17 cellular contexts compared by ENCODE assay signal in the genomic region with DNA sequence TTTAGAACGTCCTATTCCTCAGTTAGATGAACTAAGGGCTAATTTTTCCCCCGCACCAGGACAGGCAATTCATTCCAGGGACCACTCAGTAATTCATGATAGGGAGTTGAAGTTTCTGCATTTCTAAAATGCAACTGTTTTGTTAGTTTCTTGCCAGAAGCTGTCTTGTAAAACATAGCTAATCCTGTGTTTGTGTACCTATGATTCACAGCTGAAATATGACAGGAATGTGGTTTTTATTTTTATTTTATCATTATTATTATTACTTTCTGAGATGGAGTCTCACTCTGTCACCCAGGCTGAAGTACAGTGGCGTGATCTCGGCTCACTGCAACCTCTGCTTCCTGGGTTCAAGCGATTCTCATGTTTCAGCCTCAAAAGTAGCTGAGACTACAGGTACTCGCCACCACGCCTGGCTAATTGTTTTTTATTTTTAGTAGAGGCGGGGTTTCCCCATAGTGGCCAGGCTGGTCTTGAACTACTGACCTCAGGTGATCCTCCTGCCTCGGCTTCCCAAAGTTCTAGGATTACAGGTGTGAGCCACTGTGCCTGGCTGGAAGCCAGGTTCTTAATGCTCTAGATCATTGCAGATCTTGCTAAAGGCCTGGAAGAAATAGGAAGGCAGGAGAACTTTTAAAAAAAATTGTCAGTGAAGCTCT.
DNase-seq lines count a peak whose midpoint lies in the region; ATAC-seq, FAIRE-seq and TF ChIP-seq lines count a peak whose summit lies in the region.
"Had no signal": no experiment of that assay in that cellular context is flagged by ENCODE, and none has a peak within 500 bp of the region (broad histone marks: within the 10 kb centered on the region; RNA-seq: fewer than 3 reads in every experiment).

No MANE protein-coding gene starts in this region.

- no peak overlapping the region for H3K14ac ChIP-seq in IMR-90 (replicated peaks; ENCODE audit: low read depth, low read length)

- intact Hi-C loops in IMR-90 (cut with micrococcal nuclease) = no loop called here
- intact Hi-C loops in mammary epithelial cell (cut with micrococcal nuclease) = no loop called here
- intact Hi-C loops in activated CD4-positive, alpha-beta T cell treated with anti-CD3 and anti-CD28 coated beads, Interleukin-2, amount 10 ng/mL, durations not matched to agents 24 days and 14 days (cut with micrococcal nuclease) = no loop called here

- no peak overlapping the region for H2BK120ac ChIP-seq in IMR-90 (ENCODE audit: low read depth, low read length)

- H3K9ac ChIP-seq in IMR-90 (ENCODE audit: low read depth, low read length) = no peak overlapping the region
- no peak overlapping the region for H3K9ac ChIP-seq in mammary epithelial cell (ENCODE audit: insufficient read depth, low read length)
- H3K9ac ChIP-seq in keratinocyte (ENCODE audit: control insufficient read depth, extremely low read depth, insufficient read depth, low read length) = no peak overlapping the region

- TF ChIP-seq CTCF in IMR-90 (conservative IDR thresholded peaks at IDR 0.05; ENCODE audit: low read depth, low read length) (no peak), mammary epithelial cell (conservative IDR thresholded peaks at IDR 0.05 in 1 of 2, IDR thresholded peaks at IDR 0.05 in 1 of 2; ENCODE audit: extremely low read depth in 1 of 2, insufficient read depth in 1 of 2, low read depth in 1 of 2, low read length in 2 of 2) (no peak), keratinocyte (optimal IDR thresholded peaks at IDR 0.05 in 1 of 3, IDR thresholded peaks at IDR 0.05 in 1 of 3, conservative IDR thresholded peaks at IDR 0.05 in 1 of 3; ENCODE audit: extremely low read depth in 1 of 3, insufficient read depth in 2 of 3, low read length in 3 of 3) (no peak)

- peaks cover 31 to 52% of the 10 kb centered on the region in 2 donors for H3K27me3 Mint-ChIP-seq in stimulated activated naive B cell treated with anti-CD40 and anti-IgM and Interleukin-4, amounts not matched to agents 10 μg/mL and 1 μg/mL and 100 μg/mL, for 72 hours
- peaks cover 49% of the 10 kb centered on the region for H3K27me3 Mint-ChIP-seq in activated CD4-positive, alpha-beta T cell treated with anti-CD3 and anti-CD28 coated beads, Interleukin-2, amount 10 ng/mL, durations not matched to agents 24 days and 14 days

- H3K4ac ChIP-seq in IMR-90 (ENCODE audit: low read depth, low read length) = no peak overlapping the region

- no peaks in the 10 kb centered on the region for H3K9me3 Mint-ChIP-seq in stimulated activated naive B cell treated with anti-CD40 and anti-IgM and Interleukin-4, amounts not matched to agents 10 μg/mL and 1 μg/mL and 100 μg/mL, for 72 hours
- H3K9me3 Mint-ChIP-seq in activated CD4-positive, alpha-beta T cell treated with anti-CD3 and anti-CD28 coated beads, Interleukin-2, amount 10 ng/mL, durations not matched to agents 24 days and 14 days = no peaks in the 10 kb centered on the region
- H3K9me3 Mint-ChIP-seq: activated CD4-positive, alpha-beta memory T cell treated with anti-CD3 and anti-CD28 coated beads, Interleukin-2, amount 10 ng/mL, durations not matched to agents 7 days and 5 days; central memory CD8-positive, alpha-beta T cell had no signal

- dilution Hi-C loops in IMR-90 (cut with HindIII; ENCODE audit: low sequenced_read_pairs, unreplicated experiment) = no loop called here
- dilution Hi-C loops in mammary epithelial cell (cut with HindIII; ENCODE audit: low sequenced_read_pairs) = no loop called here
- dilution Hi-C loops in keratinocyte (cut with MboI; ENCODE audit: extremely low pct_ligation_motif_present, low sequenced_read_pairs) = loop anchor here (25.0 kb wide), 1 partner anchor 209 kb away; no protein-coding TSS in a partner anchor

- in situ Hi-C loops in ACHN (cut with HindIII; ENCODE audit: low pct_ligation_motif_present, low pct_unique_long_range_greater_than_20kb, low sequenced_read_pairs) (no loop called here), IMR-90 (cut with MboI; ENCODE audit: low sequenced_read_pairs) (no loop called here), mammary epithelial cell (cut with MboI; ENCODE audit: low sequenced_read_pairs in 2 of 2) (no loop called here)

- no peaks in the 10 kb centered on the region for H3K79me1 ChIP-seq in IMR-90 (ENCODE audit: low read depth in 1 of 2, low read length in 2 of 2)

- CTCF ChIA-PET in IMR-90 (lab: Yijun Ruan, JAX) (interaction anchor here (0.7 to 1.5 kb wide), 4 partner anchors 9 to 33 kb away, joined by 3 to 4 read pairs (median 3); no protein-coding TSS in a partner anchor), mammary epithelial cell (lab: Charles Lee; ENCODE audit: low non-redundant PET) (no interaction called here)

- H3K27ac Mint-ChIP-seq in stimulated activated naive B cell treated with anti-CD40 and anti-IgM and Interleukin-4, amounts not matched to agents 10 μg/mL and 1 μg/mL and 100 μg/mL, for 72 hours = no peak overlapping the region
- H3K27ac Mint-ChIP-seq in activated CD4-positive, alpha-beta T cell treated with anti-CD3 and anti-CD28 coated beads, Interleukin-2, amount 10 ng/mL, durations not matched to agents 24 days and 14 days = no peak overlapping the region
- H3K27ac Mint-ChIP-seq: activated CD4-positive, alpha-beta memory T cell treated with anti-CD3 and anti-CD28 coated beads, Interleukin-2, amount 10 ng/mL, durations not matched to agents 7 days and 5 days had no signal

- no peak overlapping the region for H3K27ac ChIP-seq in IMR-90 (ENCODE audit: insufficient read depth, low read length)
- no peak overlapping the region for H3K27ac ChIP-seq in mammary epithelial cell (ENCODE audit: insufficient read depth, low read depth, low read length)
- no peak overlapping the region for H3K27ac ChIP-seq in keratinocyte (ENCODE audit: control insufficient read depth, insufficient read depth, low read length)
- H3K27ac ChIP-seq: HL-60, prostate gland had no signal

- no peak overlapping the region for H2BK5ac ChIP-seq in IMR-90 (ENCODE audit: low read depth, low read length, poor library complexity, severe bottlenecking)

- H3K4me1 ChIP-seq in IMR-90 (ENCODE audit: control insufficient read depth, insufficient read depth, low read length) = no peaks in the 10 kb centered on the region
- H3K4me1 ChIP-seq in mammary epithelial cell (ENCODE audit: insufficient read depth, low read length) = peaks cover 26% of the 10 kb centered on the region
- H3K4me1 ChIP-seq in keratinocyte (ENCODE audit: control insufficient read depth, extremely low read depth, insufficient read depth, low read length) = peaks cover 15% of the 10 kb centered on the region
- H3K4me1 ChIP-seq: prostate gland had no signal

- no peak overlapping the region for H4K91ac ChIP-seq in IMR-90 (ENCODE audit: insufficient read depth, low read depth, low read length)

- H2BK15ac ChIP-seq in IMR-90 (ENCODE audit: low read depth, low read length) = no peak overlapping the region

- H3K9me1 ChIP-seq in IMR-90 (ENCODE audit: insufficient read depth, low read length) = no peaks in the 10 kb centered on the region
- H3K9me1 ChIP-seq in keratinocyte (ENCODE audit: control insufficient read depth, extremely low read depth, insufficient read depth, low read length) = no peaks in the 10 kb centered on the region

- H3K36me3 ChIP-seq in IMR-90 (ENCODE audit: control insufficient read depth, insufficient read depth, low read length) = no peaks in the 10 kb centered on the region
- no peaks in the 10 kb centered on the region for H3K36me3 ChIP-seq in mammary epithelial cell (ENCODE audit: insufficient read depth, low read length)
- H3K36me3 ChIP-seq in keratinocyte (ENCODE audit: control insufficient read depth in 2 of 2, extremely low read depth in 1 of 2, insufficient read depth in 2 of 2, low read length in 2 of 2) = no peaks in the 10 kb centered on the region
- H3K36me3 ChIP-seq: prostate gland had no signal

- no peak overlapping the region for H2BK20ac ChIP-seq in IMR-90 (ENCODE audit: low read depth, low read length)

- TF ChIP-seq POLR2A in IMR-90 (IDR thresholded peaks at IDR 0.05; ENCODE audit: low read depth, low read length) = no peak

- no peak overlapping the region for H3K18ac ChIP-seq in IMR-90 (ENCODE audit: low read depth, low read length)

- no peak overlapping the region for H2AK9ac ChIP-seq in IMR-90 (replicated peaks; ENCODE audit: low read depth, low read length, poor library complexity)

- no peak overlapping the region for H3K4me3 Mint-ChIP-seq in stimulated activated naive B cell treated with anti-CD40 and anti-IgM and Interleukin-4, amounts not matched to agents 10 μg/mL and 1 μg/mL and 100 μg/mL, for 72 hours
- no peak overlapping the region for H3K4me3 Mint-ChIP-seq in activated CD4-positive, alpha-beta T cell treated with anti-CD3 and anti-CD28 coated beads, Interleukin-2, amount 10 ng/mL, durations not matched to agents 24 days and 14 days
- H3K4me3 Mint-ChIP-seq: activated CD4-positive, alpha-beta memory T cell treated with anti-CD3 and anti-CD28 coated beads, Interleukin-2, amount 10 ng/mL, durations not matched to agents 7 days and 5 days; central memory CD8-positive, alpha-beta T cell had no signal

- no peak overlapping the region for H4K8ac ChIP-seq in IMR-90 (ENCODE audit: low read depth in 2 of 2, low read length in 2 of 2)

- no peak for FAIRE-seq in keratinocyte (lab: Jason Lieb, UNC)
- FAIRE-seq: GM12891 had no signal

- DNase-seq in ACHN (peak; percentile 20), IMR-90 (peak; percentile 39), mammary epithelial cell (peak; percentile 21), keratinocyte (ENCODE audit: low read depth, low spot score) (no peak), AG20443 (ENCODE audit: low spot score) (no peak)
- DNase-seq in stimulated activated naive B cell treated with anti-CD40 and anti-IgM and Interleukin-4, amounts not matched to agents 10 μg/mL and 1 μg/mL and 100 μg/mL, for 72 hours = no peak
- DNase-seq in activated CD4-positive, alpha-beta T cell treated with anti-CD3 and anti-CD28 coated beads, Interleukin-2, amount 10 ng/mL, durations not matched to agents 24 days and 14 days = no peak
- DNase-seq: activated CD4-positive, alpha-beta memory T cell treated with anti-CD3 and anti-CD28 coated beads, Interleukin-2, amount 10 ng/mL, durations not matched to agents 7 days and 5 days; AML-193; DMS79 treated with DMSO at 0.1 percent for 48 hours; NCI-H510A; stimulated activated CD4-positive, alpha-beta T cell treated with anti-CD3 and anti-CD28 coated beads, Interleukin-1b, Interleukin-23, amount 100 ng/mL, for 48 hours had no signal

- H3K9me3 ChIP-seq in IMR-90 (ENCODE audit: control insufficient read depth, insufficient read depth, low read length) (no peaks in the 10 kb centered on the region), mammary epithelial cell (replicated peaks; ENCODE audit: insufficient read depth, low read length) (no peaks in the 10 kb centered on the region), keratinocyte (ENCODE audit: control insufficient read depth, low read depth, low read length) (no peaks in the 10 kb centered on the region)
- H3K9me3 ChIP-seq: prostate gland had no signal

- H3K4me1 Mint-ChIP-seq in stimulated activated naive B cell treated with anti-CD40 and anti-IgM and Interleukin-4, amounts not matched to agents 10 μg/mL and 1 μg/mL and 100 μg/mL, for 72 hours = no peaks in the 10 kb centered on the region
- H3K4me1 Mint-ChIP-seq in activated CD4-positive, alpha-beta T cell treated with anti-CD3 and anti-CD28 coated beads, Interleukin-2, amount 10 ng/mL, durations not matched to agents 24 days and 14 days = no peaks in the 10 kb centered on the region
- H3K4me1 Mint-ChIP-seq: activated CD4-positive, alpha-beta memory T cell treated with anti-CD3 and anti-CD28 coated beads, Interleukin-2, amount 10 ng/mL, durations not matched to agents 7 days and 5 days; central memory CD8-positive, alpha-beta T cell had no signal

- ATAC-seq in IMR-90 (ENCODE audit: low read depth) (peak; percentile 62), HG02973 (IDR thresholded peaks at IDR 0.05; ENCODE audit: unreplicated experiment) (no peak)
- ATAC-seq in stimulated activated naive B cell treated with anti-CD40 and anti-IgM and Interleukin-4, amounts not matched to agents 10 μg/mL and 1 μg/mL and 100 μg/mL, for 72 hours (replicated peaks) = no peak

- no peak overlapping the region for H3K4me3 ChIP-seq in IMR-90 (ENCODE audit: insufficient read depth, low read depth, low read length)
- H3K4me3 ChIP-seq in mammary epithelial cell (replicated peaks in 1 of 3; ENCODE audit: insufficient read depth in 1 of 3, low read depth in 2 of 3, low read length in 3 of 3) = no peak overlapping the region
- no peak overlapping the region for H3K4me3 ChIP-seq in keratinocyte (ENCODE audit: control insufficient read depth in 2 of 3, extremely low read depth in 1 of 3, insufficient read depth in 2 of 3, low read depth in 1 of 3, low read length in 3 of 3)
- H3K4me3 ChIP-seq: prostate gland had no signal

- peaks cover 40% of the 10 kb centered on the region for H3K27me3 ChIP-seq in IMR-90 (ENCODE audit: control insufficient read depth, insufficient read depth, low read length)
- H3K27me3 ChIP-seq in mammary epithelial cell (ENCODE audit: insufficient read depth, low read length) = peaks cover 2% of the 10 kb centered on the region
- peaks cover 40% of the 10 kb centered on the region for H3K27me3 ChIP-seq in keratinocyte (ENCODE audit: control insufficient read depth, extremely low read depth, insufficient read depth, low read length)

- BruUV-seq in IMR-90 (replicated peaks; lab: Mats Ljungman, UMichigan) = no TSS peak
- no TSS peak for BruUV-seq in mammary epithelial cell (replicated peaks; lab: Mats Ljungman, UMichigan)

- H3K79me2 ChIP-seq in mammary epithelial cell (ENCODE audit: insufficient read depth, low read length) = no peaks in the 10 kb centered on the region
- no peaks in the 10 kb centered on the region for H3K79me2 ChIP-seq in keratinocyte (ENCODE audit: control insufficient read depth, insufficient read depth, low read length)

- WGBS in IMR-90 (ENCODE audit: extremely low coverage in 2 of 2, insufficient read length in 1 of 2), 2 experiments = 77% methylated on average over 4 of the region's 9 CpGs; no CpG with 5 or more reads in 1 of the 2 experiments
- WGBS in mammary epithelial cell (ENCODE audit: low coverage, missing lambda C conversion rate) = 75% methylated on average over 9 of the region's 9 CpGs

- no peaks in the 10 kb centered on the region for H4K20me1 ChIP-seq in IMR-90 (ENCODE audit: insufficient read depth, low read length)
- no peaks in the 10 kb centered on the region for H4K20me1 ChIP-seq in mammary epithelial cell (ENCODE audit: insufficient read depth, low read length)
- H4K20me1 ChIP-seq in keratinocyte (ENCODE audit: control insufficient read depth, extremely low read depth, insufficient read depth, low read length) = no peaks in the 10 kb centered on the region

- H3K4me2 ChIP-seq in IMR-90 (ENCODE audit: low read depth, low read length) (no peak overlapping the region), mammary epithelial cell (ENCODE audit: insufficient read depth, low read depth, low read length) (no peak overlapping the region), keratinocyte (ENCODE audit: control insufficient read depth, extremely low read depth, insufficient read depth, low read depth, low read length) (peak overlapping the region; percentile 44)

- H3K23ac ChIP-seq in IMR-90 (ENCODE audit: low read depth, low read length) = no peak overlapping the region

- POLR2A ChIA-PET in IMR-90 (lab: Charles Lee; ENCODE audit: unreplicated experiment) = no interaction called here

- no peak overlapping the region for H3K56ac ChIP-seq in IMR-90 (ENCODE audit: extremely low read depth, insufficient read depth, low read length)

- H2AFZ ChIP-seq in IMR-90 (replicated peaks; ENCODE audit: low read length, poor library complexity) = no peak overlapping the region
- H2AFZ ChIP-seq in mammary epithelial cell (ENCODE audit: low read depth, low read length) = no peak overlapping the region
- no peak overlapping the region for H2AFZ ChIP-seq in keratinocyte (ENCODE audit: control insufficient read depth, low read length)

- no peak for TF ChIP-seq RAD21 in IMR-90 (IDR thresholded peaks at IDR 0.05; ENCODE audit: low read length)

- H3K36me3 Mint-ChIP-seq in stimulated activated naive B cell treated with anti-CD40 and anti-IgM and Interleukin-4, amounts not matched to agents 10 μg/mL and 1 μg/mL and 100 μg/mL, for 72 hours = no peaks in the 10 kb centered on the region
- H3K36me3 Mint-ChIP-seq in activated CD4-positive, alpha-beta T cell treated with anti-CD3 and anti-CD28 coated beads, Interleukin-2, amount 10 ng/mL, durations not matched to agents 24 days and 14 days (ENCODE audit: low read depth) = no peaks in the 10 kb centered on the region

- no peak overlapping the region for H2AK5ac ChIP-seq in IMR-90 (ENCODE audit: low read depth, low read length)

- H4K5ac ChIP-seq in IMR-90 (ENCODE audit: low read depth, low read length) = no peak overlapping the region

Comparison
In these comparisons a context has a peak if more than half of its experiments do, and no peak if none do; other contexts are left out.
1. DNase-seq: peak in ACHN (single experiment), IMR-90 (single experiment) and mammary epithelial cell (single experiment); none in keratinocyte (single experiment), stimulated activated naive B cell treated with anti-CD40 and anti-IgM and Interleukin-4, amounts not matched to agents 10 μg/mL and 1 μg/mL and 100 μg/mL, for 72 hours (single experiment), AG20443 (single experiment) and activated CD4-positive, alpha-beta T cell treated with anti-CD3 and anti-CD28 coated beads, Interleukin-2, amount 10 ng/mL, durations not matched to agents 24 days and 14 days (single experiment).